ENCODE assay signal across 9 cellular contexts in genomic region chr12:131610891-131611290, GRCh38.
"Had no signal": no experiment of that assay in that cellular context is flagged by ENCODE, and none has a peak within 500 bp of the region (broad histone marks: within the 10 kb centered on the region; RNA-seq: fewer than 3 reads in every experiment).

No MANE protein-coding gene starts in this region.

- H3K27ac Mint-ChIP-seq: H9, IgD-negative memory B cell had no signal

- H3K9ac ChIP-seq: GM23248, KMS-11 had no signal

- H3K4me3 Mint-ChIP-seq: H9, IgD-negative memory B cell had no signal

- H3K27ac ChIP-seq: GM23248, KMS-11 had no signal

- H3K36me3 Mint-ChIP-seq: IgD-negative memory B cell had no signal

- H3K4me3 ChIP-seq: GM23248 had no signal

- DNase-seq: GM23248, GOT3, H9, HCEC 1CT, KBM-7 had no signal

- H2AFZ ChIP-seq: GM23248 had no signal

- FAIRE-seq: H54, HTR-8/SVneo had no signal

- H3K4me2 ChIP-seq: KMS-11 had no signal

- H3K9me3 Mint-ChIP-seq: H9 had no signal
